In the genomic region with DNA sequence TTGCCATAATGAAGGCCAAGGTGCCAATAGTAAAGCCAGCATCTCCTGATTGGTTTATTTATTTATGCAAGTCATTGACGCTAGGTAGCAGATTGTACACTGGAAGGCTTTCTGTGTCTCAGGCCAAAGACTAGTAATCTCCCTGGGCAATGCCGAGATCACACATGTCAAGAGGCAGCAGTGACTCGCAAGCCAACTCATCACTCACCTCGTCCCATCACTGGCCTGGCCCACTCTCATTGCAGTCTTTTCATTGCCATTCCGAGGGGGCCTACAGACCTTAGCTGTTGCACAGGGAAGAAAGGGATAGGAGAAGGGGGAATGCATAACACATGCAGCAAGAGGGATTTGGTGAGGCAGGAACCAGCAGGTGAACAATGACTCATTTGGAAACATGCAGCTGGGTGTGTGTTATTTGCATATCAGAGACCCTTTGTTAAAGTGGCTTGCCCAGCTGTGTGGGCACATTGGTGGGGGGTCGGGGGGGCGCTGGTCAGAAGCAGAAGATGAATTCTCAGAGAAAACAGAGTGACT, we compare ENCODE assay signal across 15 cellular contexts.
DNase-seq lines count a peak whose midpoint lies in the region; ATAC-seq and TF ChIP-seq lines count a peak whose summit lies in the region.
"Had no signal": no experiment of that assay in that cellular context is flagged by ENCODE, and none has a peak within 500 bp of the region (broad histone marks: within the 10 kb centered on the region; RNA-seq: fewer than 3 reads in every experiment).

No MANE protein-coding gene starts in this region.

- no peaks in the 10 kb centered on the region for H3K79me2 ChIP-seq in KMS-11 (ENCODE audit: insufficient read depth, low read depth)
- H3K79me2 ChIP-seq: hepatocyte had no signal

- peak overlapping the region; percentile 53 for H3K4me2 ChIP-seq in KMS-11
- H3K4me2 ChIP-seq: hepatocyte, smooth muscle cell had no signal

- peaks cover 20% of the 10 kb centered on the region for H3K4me1 ChIP-seq in HAP-1
- peaks cover 44% of the 10 kb centered on the region for H3K4me1 ChIP-seq in KMS-11 (ENCODE audit: low read depth, poor library complexity, severe bottlenecking)
- peaks cover 34% of the 10 kb centered on the region for H3K4me1 ChIP-seq in iPS-20b (ENCODE audit: insufficient read depth, low read length)
- no peaks in the 10 kb centered on the region for H3K4me1 ChIP-seq in right lobe of liver
- H3K4me1 ChIP-seq: SJCRH30 had no signal

- DNase-seq in DMS153 (lab: John Stamatoyannopoulos, UW) (peak; percentile 25), DMS153 treated with DMSO at 0.1 percent for 48 hours (lab: John Stamatoyannopoulos, UW; ENCODE audit: unreplicated experiment) (no peak), HAP-1 (ENCODE audit: low spot score in 2 of 2) (peak; percentile 41 to 46), NCI-H446 (lab: John Stamatoyannopoulos, UW) (no peak), right lobe of liver (no peak)
- DNase-seq in activated T-cell treated with anti-CD3 and anti-CD28 coated beads, Interleukin-2, amount 50 U/mL, for 4 hours: no peak
- DNase-seq: activated CD4-positive, alpha-beta T cell treated with anti-CD3 and anti-CD28 coated beads, Interleukin-2, amount 10 ng/mL, durations not matched to agents 24 days and 14 days; naive B cell; NCI-H2029 treated with DMSO at 0.1 percent for 48 hours; SJCRH30 had no signal

- H3K36me3 ChIP-seq in HAP-1 (replicated peaks) (no peaks in the 10 kb centered on the region), KMS-11 (ENCODE audit: insufficient read depth) (no peaks in the 10 kb centered on the region), iPS-20b (ENCODE audit: insufficient read depth, low read depth, low read length) (no peaks in the 10 kb centered on the region), right lobe of liver (no peaks in the 10 kb centered on the region)
- H3K36me3 ChIP-seq: SJCRH30 had no signal

- H3K9me3 Mint-ChIP-seq in activated T-cell treated with anti-CD3 and anti-CD28 coated beads, Interleukin-2, amount 50 U/mL, for 4 hours: no peaks in the 10 kb centered on the region
- H3K9me3 Mint-ChIP-seq: activated CD4-positive, alpha-beta T cell treated with anti-CD3 and anti-CD28 coated beads, Interleukin-2, amount 10 ng/mL, durations not matched to agents 24 days and 14 days had no signal

- H3K4me3 ChIP-seq in HAP-1 (no peak overlapping the region), KMS-11 (IDR thresholded peaks at IDR 0.05; ENCODE audit: insufficient read depth, low read depth, low read length) (peak overlapping the region; percentile 76), iPS-20b (ENCODE audit: low read length) (peak overlapping the region; percentile 49; the same call in 1 of the 2 replicates), right lobe of liver (no peak overlapping the region)
- H3K4me3 ChIP-seq: hepatocyte, SJCRH30, smooth muscle cell had no signal

- WGBS in right lobe of liver (ENCODE audit: insufficient coverage, low coverage, low lambda C conversion rate, missing lambda C conversion rate): 30% methylated on average over 7 of the region's 7 CpGs

- H3K27me3 ChIP-seq in HAP-1 (ENCODE audit: low read depth) (no peaks in the 10 kb centered on the region), KMS-11 (ENCODE audit: insufficient read depth, low read depth) (no peaks in the 10 kb centered on the region), iPS-20b (ENCODE audit: insufficient read depth, low read length) (no peaks in the 10 kb centered on the region), right lobe of liver (no peaks in the 10 kb centered on the region)
- H3K27me3 ChIP-seq: hepatocyte had no signal

- H3K27ac ChIP-seq in KMS-11: peak overlapping the region; percentile 88
- H3K27ac ChIP-seq in iPS-20b (ENCODE audit: low read length): peak overlapping the region; percentile 73
- no peak overlapping the region for H3K27ac ChIP-seq in right lobe of liver
- H3K27ac ChIP-seq: 22Rv1, hepatocyte, SJCRH30 had no signal

- H3K9ac ChIP-seq in KMS-11 (peak overlapping the region; percentile 59; the same call in 1 of the 2 replicates), iPS-20b (ENCODE audit: low read depth, low read length) (peak overlapping the region; percentile 74; the same call in 1 of the 2 replicates)

- no peak overlapping the region for H3K4me3 Mint-ChIP-seq in activated T-cell treated with anti-CD3 and anti-CD28 coated beads, Interleukin-2, amount 50 U/mL, for 4 hours
- H3K4me3 Mint-ChIP-seq: activated CD4-positive, alpha-beta T cell treated with anti-CD3 and anti-CD28 coated beads, Interleukin-2, amount 10 ng/mL, durations not matched to agents 24 days and 14 days; naive B cell had no signal

- intact Hi-C loops in right lobe of liver (cut with DNase I): no loop called here

- ATAC-seq in right lobe of liver: no peak
- ATAC-seq in activated T-cell treated with anti-CD3 and anti-CD28 coated beads, Interleukin-2, amount 50 U/mL, for 4 hours: no peak

- H2AFZ ChIP-seq in KMS-11 (ENCODE audit: low read depth): peak overlapping the region; percentile 63
- H2AFZ ChIP-seq: hepatocyte had no signal

- no peak for TF ChIP-seq POLR2A in right lobe of liver (IDR thresholded peaks at IDR 0.05)

- in situ Hi-C loops in HAP-1 (cut with MboI; ENCODE audit: low sequenced_read_pairs): no loop called here

- H3K27me3 Mint-ChIP-seq in activated T-cell treated with anti-CD3 and anti-CD28 coated beads, Interleukin-2, amount 50 U/mL, for 4 hours (ENCODE audit: low read depth): peaks cover 18% of the 10 kb centered on the region

- H3K9me3 ChIP-seq in HAP-1: no peaks in the 10 kb centered on the region
- no peaks in the 10 kb centered on the region for H3K9me3 ChIP-seq in iPS-20b (ENCODE audit: insufficient read depth, low read depth, low read length)
- no peaks in the 10 kb centered on the region for H3K9me3 ChIP-seq in right lobe of liver
- H3K9me3 ChIP-seq: SJCRH30 had no signal

- no peak for TF ChIP-seq CTCF in KMS-11 (conservative IDR thresholded peaks at IDR 0.05; ENCODE audit: low read depth, low read length)
- TF ChIP-seq CTCF in right lobe of liver (IDR thresholded peaks at IDR 0.05): no peak

- H3K36me3 Mint-ChIP-seq in activated T-cell treated with anti-CD3 and anti-CD28 coated beads, Interleukin-2, amount 50 U/mL, for 4 hours (ENCODE audit: insufficient read depth): no peaks in the 10 kb centered on the region
- H3K36me3 Mint-ChIP-seq: naive B cell had no signal

- H3K4me1 Mint-ChIP-seq in activated T-cell treated with anti-CD3 and anti-CD28 coated beads, Interleukin-2, amount 50 U/mL, for 4 hours (ENCODE audit: low read depth): no peaks in the 10 kb centered on the region
- H3K4me1 Mint-ChIP-seq: activated CD4-positive, alpha-beta T cell treated with anti-CD3 and anti-CD28 coated beads, Interleukin-2, amount 10 ng/mL, durations not matched to agents 24 days and 14 days; naive B cell had no signal

- H4K20me1 ChIP-seq in KMS-11 (ENCODE audit: insufficient read depth): no peaks in the 10 kb centered on the region

Comparison
In these comparisons a context has a peak if more than half of its experiments do, and no peak if none do; other contexts are left out.
1. DNase-seq: peak in DMS153 (single experiment) and HAP-1 (2 of 2); none in DMS153 treated with DMSO at 0.1 percent for 48 hours (single experiment), NCI-H446 (0 of 2), right lobe of liver (0 of 3) and activated T-cell treated with anti-CD3 and anti-CD28 coated beads, Interleukin-2, amount 50 U/mL, for 4 hours (single experiment).
2. H3K4me3 ChIP-seq: peak in KMS-11 (single experiment) and iPS-20b (single experiment); none in HAP-1 (single experiment) and right lobe of liver (0 of 3).
3. H3K27ac ChIP-seq: peak in KMS-11 (single experiment) and iPS-20b (single experiment); none in right lobe of liver (0 of 3).